ENCODE assay signal across 1 cellular context in genomic region chr5:137360607-137361006, GRCh38.
TF ChIP-seq lines count a peak whose summit lies in the region.

No MANE protein-coding gene starts in this region.

TF ChIP-seq in endothelial cell of umbilical vein, 7 proteins besides CTCF, POLR2A, EP300 and RAD21:
- TF ChIP-seq FOS (IDR thresholded peaks at IDR 0.05; ENCODE audit: borderline replicate concordance, insufficient read depth, low read length): peak; percentile 84
- TF ChIP-seq JUN (IDR thresholded peaks at IDR 0.05; ENCODE audit: borderline replicate concordance, insufficient read depth, insufficient read length, low read depth): peak; percentile 55
- no peak for TF ChIP-seq GATA2 (IDR thresholded peaks at IDR 0.05; ENCODE audit: insufficient read depth, insufficient read length, low read depth, low read length)
- TF ChIP-seq MYC (IDR thresholded peaks at IDR 0.05; ENCODE audit: low read depth, low read length): no peak
- TF ChIP-seq POLR2AphosphoS5 (IDR thresholded peaks at IDR 0.05; ENCODE audit: insufficient read depth, low read depth, low read length): peak; percentile 23
